ENCODE assay signal across 2 cellular contexts in genomic region chr2:166365803-166366420, GRCh38.
TF ChIP-seq lines count a peak whose summit lies in the region.

No MANE protein-coding gene starts in this region.

TF ChIP-seq in K562, 482 proteins besides CTCF, POLR2A, EP300 and RAD21 (continues in another document):
- TF ChIP-seq MNT (conservative IDR thresholded peaks at IDR 0.05): 0 out of 4 replicates have a peak, but pooled peaks of 1 of the 2 experiments have one; percentile 26
- TF ChIP-seq MEIS2 (IDR thresholded peaks at IDR 0.05; ENCODE audit: partially characterized antibody): peak; percentile 91
- TF ChIP-seq THAP7 (CRISPR knock-in tag; IDR thresholded peaks at IDR 0.05): 0 out of 2 replicates have a peak, but pooled peaks have one; percentile 29
- TF ChIP-seq SOX6 (IDR thresholded peaks at IDR 0.05): peak; percentile 43; the same call in 1 of the 2 replicates
- TF ChIP-seq GMEB1 (CRISPR knock-in tag; IDR thresholded peaks at IDR 0.05): no peak
- TF ChIP-seq ZNF24 (IDR thresholded peaks at IDR 0.05): no peak
- no peak for TF ChIP-seq TBP (optimal IDR thresholded peaks at IDR 0.05; ENCODE audit: low read depth, low read length)
- TF ChIP-seq ZNF318 (IDR thresholded peaks at IDR 0.05; ENCODE audit: borderline replicate concordance in 1 of 2, low read depth in 1 of 2): no peak
- TF ChIP-seq SMARCA4 (IDR thresholded peaks at IDR 0.05): 0 out of 2 replicates have a peak, but pooled peaks have one; percentile 13
- TF ChIP-seq NCOA6 (IDR thresholded peaks at IDR 0.05): no peak

TF ChIP-seq in GM12891, 5 proteins besides CTCF, POLR2A, EP300 and RAD21:
- TF ChIP-seq POLR2AphosphoS5 (IDR thresholded peaks at IDR 0.05; ENCODE audit: low read depth, low read length) (no peak), SPI1 (IDR thresholded peaks at IDR 0.05; ENCODE audit: low read depth, low read length) (no peak), TAF1 (IDR thresholded peaks at IDR 0.05; ENCODE audit: low read depth, low read length) (no peak), PAX5 (IDR thresholded peaks at IDR 0.05; ENCODE audit: insufficient read depth, low read length, severe bottlenecking) (no peak), POU2F2 (IDR thresholded peaks at IDR 0.05; ENCODE audit: low read depth, low read length) (no peak)
